In the genomic region with DNA sequence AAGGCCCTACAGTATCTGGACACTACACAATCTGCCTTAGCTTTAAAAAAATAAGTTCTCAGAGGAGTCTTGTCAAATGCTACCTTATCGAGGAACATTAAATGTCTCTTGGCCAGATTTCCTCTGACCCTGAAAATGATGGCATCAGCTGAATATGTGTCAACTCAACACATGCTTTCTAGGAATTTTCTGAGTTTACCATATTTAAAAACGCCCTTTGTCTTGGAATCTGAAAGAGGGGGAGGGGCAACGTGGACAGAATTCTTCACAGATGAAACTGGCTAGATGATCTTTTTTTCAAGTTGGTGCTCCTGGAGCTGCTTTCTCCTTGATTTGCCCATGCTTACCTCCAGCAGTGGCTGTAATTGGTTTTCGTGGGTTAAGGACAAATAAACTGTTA, we compare ENCODE assay signal across 11 cellular contexts. TPM values are rescaled to one million over a fixed set of nuclear protein-coding genes. Genes with fewer than 3 reads are reported as not detected.
A peak's percentile ranks its signal among the peaks of the same experiment; 100 is the strongest.
DNase-seq lines count a peak whose midpoint lies in the region; ATAC-seq, FAIRE-seq and TF ChIP-seq lines count a peak whose summit lies in the region.
"Had no signal": no experiment of that assay in that cellular context is flagged by ENCODE, and none has a peak within 500 bp of the region (broad histone marks: within the 10 kb centered on the region; RNA-seq: fewer than 3 reads in every experiment).

No MANE protein-coding gene starts in this region.

- no peak for TF ChIP-seq CTCF in Panc1 (IDR thresholded peaks at IDR 0.05)
- no peak for TF ChIP-seq CTCF in foreskin fibroblast (IDR thresholded peaks at IDR 0.05; ENCODE audit: low read depth, low read length)

- no TSS peak for BruUV-seq in Panc1 (replicated peaks; lab: Mats Ljungman, UMichigan)

- H3K18ac ChIP-seq in trophoblast cell (ENCODE audit: low read length) = no peak overlapping the region

- H2AK5ac ChIP-seq in trophoblast cell (ENCODE audit: low read length) = no peak overlapping the region

- POLR2A ChIA-PET in Panc1 (lab: Charles Lee) = no interaction called here

- WGBS in trophoblast cell (ENCODE audit: extremely low coverage, insufficient coverage, insufficient read length) = no CpG with 5 or more reads among the region's 4 CpGs

- peaks cover 30% of the 10 kb centered on the region for H3K79me2 ChIP-seq in trophoblast cell (ENCODE audit: control insufficient read depth, insufficient read depth, low read length, poor library complexity)

- CTCF ChIA-PET in Panc1 (lab: Charles Lee) = interaction anchor here (0.6 kb wide), 1 partner anchor 426 kb away, joined by 3 read pairs; no protein-coding TSS in a partner anchor

- in situ Hi-C loops in Panc1 (cut with HindIII; ENCODE audit: low pct_unique_long_range_greater_than_20kb, low sequenced_read_pairs) = no loop called here

- DNase-seq in GM19239 (ENCODE audit: insufficient read length, low spot score) = no peak
- DNase-seq in Panc1 (ENCODE audit: low read depth, low spot score) = no peak
- peak in 1 of 2 donors; percentile 5 for DNase-seq in foreskin fibroblast
- peak; percentile 32 to 66 for DNase-seq in trophoblast cell
- DNase-seq in HT-29 (ENCODE audit: low spot score) = no peak
- no peak for DNase-seq in GF-D8 (lab: John Stamatoyannopoulos, UW)
- DNase-seq: activated B cell treated with CpG ODN at 0.5 μM for 24 hours, NCI-H2029 treated with DMSO at 0.1 percent for 48 hours had no signal

- H3K27ac ChIP-seq in Panc1 (ENCODE audit: low read length) (peak overlapping the region; percentile 98), trophoblast cell (ENCODE audit: low read depth, low read length) (peak overlapping the region; percentile 24)

- no peaks in the 10 kb centered on the region for H3K27me3 ChIP-seq in Panc1 (ENCODE audit: control insufficient read depth, insufficient read depth, low read length)
- no peaks in the 10 kb centered on the region for H3K27me3 ChIP-seq in trophoblast cell (ENCODE audit: insufficient read depth, low read length)

- H4K12ac ChIP-seq in trophoblast cell (ENCODE audit: low read depth, low read length) = no peak overlapping the region

- H2AFZ ChIP-seq in trophoblast cell (ENCODE audit: insufficient read depth, low read length, poor library complexity) = no peak overlapping the region

- peak overlapping the region; percentile 65 for H3K4me2 ChIP-seq in trophoblast cell (ENCODE audit: low read length)

- no peak overlapping the region for H3K4ac ChIP-seq in trophoblast cell (ENCODE audit: low read depth, low read length)

- H3K36me3 ChIP-seq in Panc1 (ENCODE audit: control insufficient read depth, insufficient read depth, low read length) (peaks cover 22% of the 10 kb centered on the region), trophoblast cell (ENCODE audit: control insufficient read depth in 1 of 2, insufficient read depth in 2 of 2, low read length in 2 of 2) (peaks cover 15% of the 10 kb centered on the region in 2 experiments)

- intact Hi-C loops in Panc1 (cut with micrococcal nuclease; ENCODE audit: unreplicated experiment) = loop anchor here (5.0 to 10.0 kb wide), 4 partner anchors 144 to 544 kb away; no protein-coding TSS in a partner anchor

- H2BK5ac ChIP-seq in trophoblast cell (ENCODE audit: low read depth, low read length, poor library complexity) = no peak overlapping the region

- ATAC-seq in Panc1 (no peak), GM21717 (IDR thresholded peaks at IDR 0.05; ENCODE audit: unreplicated experiment) (no peak), GM21528 (IDR thresholded peaks at IDR 0.05; ENCODE audit: low FRiP score, unreplicated experiment) (no peak)

- no peak overlapping the region for H3K23ac ChIP-seq in trophoblast cell (ENCODE audit: low read length)

- H3K9me3 ChIP-seq in Panc1 (ENCODE audit: control insufficient read depth, insufficient read depth, low read depth, low read length) (no peaks in the 10 kb centered on the region), trophoblast cell (ENCODE audit: insufficient read depth, low read depth, low read length) (no peaks in the 10 kb centered on the region)

- H3K4me1 ChIP-seq in Panc1 (ENCODE audit: control insufficient read depth, insufficient read depth, low read length) = peaks cover 22% of the 10 kb centered on the region
- H3K4me1 ChIP-seq in trophoblast cell (ENCODE audit: control insufficient read depth in 1 of 2, insufficient read depth in 2 of 2, low read length in 2 of 2) = peaks cover 2% of the 10 kb centered on the region in 2 experiments

- no peak overlapping the region for H3K9ac ChIP-seq in trophoblast cell (ENCODE audit: low read length)

- FAIRE-seq in GM19239 (lab: Jason Lieb, UNC) = peak; percentile 63
- FAIRE-seq: bronchial epithelial cell had no signal

- H4K8ac ChIP-seq in trophoblast cell (ENCODE audit: low read depth, low read length) = no peak overlapping the region

- no peak overlapping the region for H3K14ac ChIP-seq in trophoblast cell (ENCODE audit: low read length)

- H3K79me1 ChIP-seq in trophoblast cell (ENCODE audit: low read length) = peaks cover 33% of the 10 kb centered on the region

- H3K4me3 ChIP-seq in Panc1 (ENCODE audit: low read depth in 2 of 2, low read length in 2 of 2) (peak overlapping the region; percentile 95 to 96), foreskin fibroblast (ENCODE audit: low read depth in 1 of 2, low read length in 2 of 2) (peak overlapping the region; percentile 86 to 89), trophoblast cell (ENCODE audit: low read depth, low read length) (no peak overlapping the region)

- H2BK120ac ChIP-seq in trophoblast cell (ENCODE audit: insufficient read depth, low read length, poor library complexity) = no peak overlapping the region

- no peak overlapping the region for H2BK12ac ChIP-seq in trophoblast cell (ENCODE audit: low read length)

- no peak overlapping the region for H4K91ac ChIP-seq in trophoblast cell (ENCODE audit: low read depth, low read length)

RNA-seq across cellular contexts. Expression of a gene that starts 5.1 kb away (rescaled TPM):
- 71.9 TPM for total RNA-seq in Panc1 (2021; ENCODE audit: unreplicated experiment)
- polyA plus RNA-seq in Panc1 (2012; ENCODE audit: insufficient read length) = 51.6 TPM
- 117 and 120 TPM in 2 replicates for polyA plus RNA-seq in trophoblast cell (2013)
- 46.8 and 49.8 TPM in 2 replicates for total RNA-seq in HT-29 (2014; rRNA removed; shearing (Covaris generic))

Comparison
In these comparisons a context has a peak if more than half of its experiments do, and no peak if none do; other contexts are left out.
1. DNase-seq: peak in trophoblast cell (2 of 2); none in GM19239 (single experiment), Panc1 (single experiment), HT-29 (single experiment) and GF-D8 (single experiment).